Comparison of ENCODE assay signal across 29 cellular contexts in the genomic region with DNA sequence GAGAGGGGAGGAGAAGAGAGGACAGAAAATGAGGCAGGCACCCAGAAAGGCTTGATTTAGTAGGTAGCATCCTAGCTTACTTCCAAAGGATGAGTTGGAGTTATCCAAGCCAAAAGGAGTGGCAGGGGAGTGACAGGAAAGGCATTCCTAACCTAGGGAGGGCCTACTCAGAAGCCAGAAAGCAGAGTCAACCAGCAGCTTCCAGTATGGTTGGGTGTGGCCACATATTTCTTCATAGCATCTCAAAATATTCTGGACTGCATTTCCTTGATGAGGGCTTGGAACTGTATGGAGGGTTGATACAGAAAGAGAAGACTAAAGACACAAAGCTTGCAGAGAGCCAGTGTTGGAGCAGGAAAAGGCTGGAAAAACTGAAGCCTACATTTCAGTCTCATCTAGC.
DNase-seq lines count a peak whose midpoint lies in the region; ATAC-seq and TF ChIP-seq lines count a peak whose summit lies in the region.
"Had no signal": no experiment of that assay in that cellular context is flagged by ENCODE, and none has a peak within 500 bp of the region (broad histone marks: within the 10 kb centered on the region; RNA-seq: fewer than 3 reads in every experiment).

No MANE protein-coding gene starts in this region.

- no peak overlapping the region for H3K4me3 Mint-ChIP-seq in Calu3 (ENCODE audit: low read depth, unreplicated experiment)
- no peak overlapping the region for H3K4me3 Mint-ChIP-seq in activated CD4-positive, alpha-beta memory T cell treated with anti-CD3 and anti-CD28 coated beads for 36 hours
- H3K4me3 Mint-ChIP-seq: activated CD4-positive, alpha-beta T cell treated with anti-CD3 and anti-CD28 coated beads, Interleukin-2, amount 10 ng/mL, durations not matched to agents 24 days and 14 days; activated naive CD8-positive, alpha-beta T cell; CD8-positive, alpha-beta memory T cell; memory B cell had no signal

- DNase-seq in AG10803 (ENCODE audit: low read depth) (peak; percentile 0), cardiac fibroblast (ENCODE audit: low read depth in 2 of 2) (peak; percentile 5 to 23), left ventricle myocardium superior (no peak), stromal cell of bone marrow (ENCODE audit: low read depth) (peak; percentile 2), Calu3 (no peak), mucosa of gallbladder (ENCODE audit: low spot score) (no peak)
- no peak for DNase-seq in activated CD4-positive, alpha-beta memory T cell treated with anti-CD3 and anti-CD28 coated beads for 36 hours
- DNase-seq: ACHN; activated CD4-positive, alpha-beta T cell treated with anti-CD3 and anti-CD28 coated beads, Interleukin-2, amount 10 ng/mL, durations not matched to agents 24 days and 14 days; activated effector memory CD4-positive, alpha-beta T cell treated with anti-CD3 and anti-CD28 coated beads, Interleukin-2, amount 50 U/mL, for 16 hours; CD8-positive, alpha-beta memory T cell; central memory CD4-positive, alpha-beta T cell; cortex of kidney; DMS 273 treated with DMSO at 0.1 percent for 48 hours; GOT3; hippocampal formation; NCI-H1092 treated with DMSO at 0.1 percent for 48 hours; NCI-H1694 treated with DMSO at 0.1 percent for 48 hours; nucleus accumbens; stimulated activated CD4-positive, alpha-beta T cell treated with anti-CD3 and anti-CD28 coated beads, Interleukin-15, amount 100 ng/mL, for 24 hours; stimulated activated CD4-positive, alpha-beta T cell treated with anti-CD3 and anti-CD28 coated beads, Interleukin-4, amount 100 ng/mL, for 4 hours; WERI-Rb-1 had no signal

- ATAC-seq in left ventricle myocardium superior = peak; percentile 66
- ATAC-seq: K562 had no signal

- no peaks in the 10 kb centered on the region for H3K4me1 Mint-ChIP-seq in Calu3 (ENCODE audit: low read depth, unreplicated experiment)
- no peaks in the 10 kb centered on the region for H3K4me1 Mint-ChIP-seq in activated CD4-positive, alpha-beta memory T cell treated with anti-CD3 and anti-CD28 coated beads for 36 hours (ENCODE audit: low read depth)
- H3K4me1 Mint-ChIP-seq: activated CD4-positive, alpha-beta T cell treated with anti-CD3 and anti-CD28 coated beads, Interleukin-2, amount 10 ng/mL, durations not matched to agents 24 days and 14 days; CD8-positive, alpha-beta memory T cell; memory B cell had no signal

- no peaks in the 10 kb centered on the region for H3K27me3 Mint-ChIP-seq in Calu3 (ENCODE audit: unreplicated experiment)
- no peaks in the 10 kb centered on the region for H3K27me3 Mint-ChIP-seq in activated CD4-positive, alpha-beta memory T cell treated with anti-CD3 and anti-CD28 coated beads for 36 hours
- H3K27me3 Mint-ChIP-seq: activated CD4-positive, alpha-beta T cell treated with anti-CD3 and anti-CD28 coated beads, Interleukin-2, amount 10 ng/mL, durations not matched to agents 24 days and 14 days; activated naive CD8-positive, alpha-beta T cell; CD8-positive, alpha-beta memory T cell; memory B cell had no signal

- H3K36me3 Mint-ChIP-seq in Calu3 (ENCODE audit: insufficient read depth, unreplicated experiment) = no peaks in the 10 kb centered on the region
- H3K36me3 Mint-ChIP-seq in activated CD4-positive, alpha-beta memory T cell treated with anti-CD3 and anti-CD28 coated beads for 36 hours = no peaks in the 10 kb centered on the region
- H3K36me3 Mint-ChIP-seq: activated naive CD8-positive, alpha-beta T cell; CD8-positive, alpha-beta memory T cell; memory B cell had no signal

- BruUV-seq in Calu3 (replicated peaks; lab: Mats Ljungman, UMichigan) = no TSS peak

- H3K9me3 Mint-ChIP-seq in Calu3 (ENCODE audit: low read depth, unreplicated experiment) = no peaks in the 10 kb centered on the region
- no peaks in the 10 kb centered on the region for H3K9me3 Mint-ChIP-seq in activated CD4-positive, alpha-beta memory T cell treated with anti-CD3 and anti-CD28 coated beads for 36 hours
- H3K9me3 Mint-ChIP-seq: activated CD4-positive, alpha-beta T cell treated with anti-CD3 and anti-CD28 coated beads, Interleukin-2, amount 10 ng/mL, durations not matched to agents 24 days and 14 days; CD8-positive, alpha-beta memory T cell had no signal

- H3K4me3 ChIP-seq in AG10803 (ENCODE audit: low read length) = no peak overlapping the region
- no peak overlapping the region for H3K4me3 ChIP-seq in cardiac fibroblast (replicated peaks in 1 of 2; ENCODE audit: low read depth in 2 of 2, low read length in 2 of 2)
- H3K4me3 ChIP-seq: ascending aorta, esophagus muscularis mucosa, K562, prostate gland, SJSA1 had no signal

- CTCF ChIA-PET in Calu3 (lab: Charles Lee) = interaction anchor here (0.7 kb wide), 1 partner anchor 595 kb away, joined by 3 read pairs; no protein-coding TSS in a partner anchor
- CTCF ChIA-PET in activated CD4-positive, alpha-beta memory T cell treated with anti-CD3 and anti-CD28 coated beads for 36 hours (lab: Charles Lee) = no interaction called here

- POLR2A ChIA-PET in activated CD4-positive, alpha-beta memory T cell treated with anti-CD3 and anti-CD28 coated beads for 36 hours (lab: Charles Lee) = no interaction called here

- no peak for TF ChIP-seq CTCF in AG10803 (conservative IDR thresholded peaks at IDR 0.05; ENCODE audit: low read length)
- no peak for TF ChIP-seq CTCF in cardiac fibroblast (IDR thresholded peaks at IDR 0.05; ENCODE audit: low read depth, low read length)
- no peak for TF ChIP-seq CTCF in Calu3 (IDR thresholded peaks at IDR 0.05; ENCODE audit: unreplicated experiment)

- intact Hi-C loops in left ventricle myocardium superior (cut with micrococcal nuclease) = no loop called here
- intact Hi-C loops in Calu3 (cut with micrococcal nuclease; ENCODE audit: unreplicated experiment) = no loop called here
- intact Hi-C loops in activated CD4-positive, alpha-beta memory T cell treated with anti-CD3 and anti-CD28 coated beads for 36 hours (cut with micrococcal nuclease) = no loop called here

- no peak overlapping the region for H3K27ac Mint-ChIP-seq in Calu3 (ENCODE audit: unreplicated experiment)
- H3K27ac Mint-ChIP-seq in activated CD4-positive, alpha-beta memory T cell treated with anti-CD3 and anti-CD28 coated beads for 36 hours = no peak overlapping the region
- H3K27ac Mint-ChIP-seq: activated CD4-positive, alpha-beta T cell treated with anti-CD3 and anti-CD28 coated beads, Interleukin-2, amount 10 ng/mL, durations not matched to agents 24 days and 14 days; activated naive CD8-positive, alpha-beta T cell; CD8-positive, alpha-beta memory T cell; memory B cell had no signal

Comparison
In these comparisons a context has a peak if more than half of its experiments do, and no peak if none do; other contexts are left out.
1. DNase-seq: peak in AG10803 (single experiment), cardiac fibroblast (2 of 2) and stromal cell of bone marrow (single experiment); none in left ventricle myocardium superior (single experiment), Calu3 (single experiment), activated CD4-positive, alpha-beta memory T cell treated with anti-CD3 and anti-CD28 coated beads for 36 hours (single experiment) and mucosa of gallbladder (single experiment).